ENCODE assay signal across 10 cellular contexts in genomic region chr6:42104807-42105713, GRCh38. TPM values are rescaled to one million over a fixed set of nuclear protein-coding genes. Genes with fewer than 3 reads are reported as not detected.
DNase-seq lines count a peak whose midpoint lies in the region; ATAC-seq and TF ChIP-seq lines count a peak whose summit lies in the region.
"Had no signal": no experiment of that assay in that cellular context is flagged by ENCODE, and none has a peak within 500 bp of the region (broad histone marks: within the 10 kb centered on the region; RNA-seq: fewer than 3 reads in every experiment).

No MANE protein-coding gene starts in this region.

- H3K36me3 Mint-ChIP-seq in endodermal cell (ENCODE audit: low read depth) = peaks cover 37% of the 10 kb centered on the region

- 80 to 84% methylated on average over 17 to 34 of the region's 35 CpGs for WGBS in endodermal cell (ENCODE audit: insufficient coverage in 1 of 2, insufficient read length in 1 of 2), 2 experiments
- WGBS in aorta, 2 donors = 62 to 70% methylated on average over 33 to 35 of the region's 35 CpGs

- no peaks in the 10 kb centered on the region for H3K27me3 ChIP-seq in endodermal cell (ENCODE audit: control insufficient read depth, insufficient read depth, low read length, poor library complexity, severe bottlenecking)
- H3K27me3 ChIP-seq in rectal smooth muscle tissue (ENCODE audit: control insufficient read depth, insufficient read depth, low read length) = peaks cover 4% of the 10 kb centered on the region
- H3K27me3 ChIP-seq in PC-9 (ENCODE audit: insufficient read depth, low read depth) = no peaks in the 10 kb centered on the region
- H3K27me3 ChIP-seq in aorta (ENCODE audit: control insufficient read depth in 1 of 2, insufficient read depth in 2 of 2, low read length in 1 of 2) = no peaks in the 10 kb centered on the region

- no peaks in the 10 kb centered on the region for H3K9me2 ChIP-seq in PC-9 (ENCODE audit: insufficient read depth)

- H3F3A ChIP-seq in PC-9 (ENCODE audit: insufficient read depth, low read depth) = peaks cover 27% of the 10 kb centered on the region

- H3K4me1 ChIP-seq in endodermal cell (ENCODE audit: control insufficient read depth, insufficient read depth, low read length) (no peaks in the 10 kb centered on the region), rectal smooth muscle tissue (ENCODE audit: control insufficient read depth, insufficient read depth, low read length) (peaks cover 3% of the 10 kb centered on the region), PC-9 (replicated peaks; ENCODE audit: insufficient read depth) (peaks cover 21% of the 10 kb centered on the region), aorta (ENCODE audit: control insufficient read depth in 1 of 2, insufficient read depth in 2 of 2, low read length in 2 of 2) (no peaks in the 10 kb centered on the region)
- H3K4me1 ChIP-seq: parathyroid adenoma had no signal

- H3K27ac ChIP-seq in endodermal cell (ENCODE audit: low read depth, low read length) (no peak overlapping the region), rectal smooth muscle tissue (ENCODE audit: low read depth, low read length) (no peak overlapping the region), PC-9 (no peak overlapping the region), aorta (ENCODE audit: low read depth in 1 of 2, low read length in 2 of 2) (no peak overlapping the region)
- H3K27ac ChIP-seq: parathyroid adenoma had no signal

- intact Hi-C loops in PC-9 (cut with micrococcal nuclease; ENCODE audit: unreplicated experiment) (no loop called here), aorta (cut with DNase I) (no loop called here)

- no peak overlapping the region for H3K4me2 ChIP-seq in PC-9

- H3K4me3 ChIP-seq in endodermal cell (ENCODE audit: low read length) = no peak overlapping the region
- H3K4me3 ChIP-seq in rectal smooth muscle tissue (ENCODE audit: low read length) = peak overlapping the region; percentile 52
- H3K4me3 ChIP-seq in PC-9 = no peak overlapping the region
- H3K4me3 ChIP-seq in aorta (ENCODE audit: low read length in 2 of 2) = no peak overlapping the region

- no peak overlapping the region for H3K27ac Mint-ChIP-seq in endodermal cell
- H3K27ac Mint-ChIP-seq: T-helper 1 cell treated with Interleukin-12 subunit alpha and Interleukin-12 subunit beta and Interleukin-4 antibody, amounts not matched to agents 30 μg/mL and 1 μg/mL, for 36 hours had no signal

- H3K9ac ChIP-seq in endodermal cell (ENCODE audit: extremely low read depth, low read length, poor library complexity, severe bottlenecking) (no peak overlapping the region), rectal smooth muscle tissue (ENCODE audit: low read length) (no peak overlapping the region)
- H3K9ac ChIP-seq: parathyroid adenoma had no signal

- DNase-seq in NAMALWA (ENCODE audit: low spot score) (peak; percentile 23), endodermal cell (peak; percentile 74), PC-9 (no peak), aorta (no peak), NCI-H1436 (lab: John Stamatoyannopoulos, UW) (no peak), SW480 (ENCODE audit: low spot score) (no peak)

- BruUV-seq in PC-9 (replicated peaks; lab: Mats Ljungman, UMichigan) = no TSS peak

- POLR2A ChIA-PET in PC-9 (lab: Charles Lee; ENCODE audit: unreplicated experiment) = no interaction called here

- H3K9me3 ChIP-seq in endodermal cell (ENCODE audit: control insufficient read depth, low read length) (no peaks in the 10 kb centered on the region), PC-9 (ENCODE audit: insufficient read depth, low read depth) (no peaks in the 10 kb centered on the region), aorta (ENCODE audit: control insufficient read depth, low read length) (peaks cover 5% of the 10 kb centered on the region)

- H3K4me3 Mint-ChIP-seq in endodermal cell = peak overlapping the region; percentile 48

- H3K27me3 Mint-ChIP-seq in endodermal cell (ENCODE audit: insufficient read depth) = peaks cover 3% of the 10 kb centered on the region

- H3K4me1 Mint-ChIP-seq in endodermal cell = peaks cover 5% of the 10 kb centered on the region

- ATAC-seq in GM18909 (IDR thresholded peaks at IDR 0.05; ENCODE audit: poor library complexity, unreplicated experiment) (peak; percentile 19), aorta (ENCODE audit: low FRiP score) (no peak)

- H2AFZ ChIP-seq in PC-9 = no peak overlapping the region
- H2AFZ ChIP-seq: parathyroid adenoma had no signal

- no peaks in the 10 kb centered on the region for H4K20me1 ChIP-seq in PC-9 (ENCODE audit: insufficient read depth)

- H3K9me3 Mint-ChIP-seq in endodermal cell = no peaks in the 10 kb centered on the region
- H3K9me3 Mint-ChIP-seq: T-helper 1 cell treated with Interleukin-12 subunit alpha and Interleukin-12 subunit beta and Interleukin-4 antibody, amounts not matched to agents 30 μg/mL and 1 μg/mL, for 36 hours had no signal

- H3K79me2 ChIP-seq in PC-9 (ENCODE audit: low read depth) = no peaks in the 10 kb centered on the region; the same call in 1 of the 2 replicates
- H3K79me2 ChIP-seq: parathyroid adenoma had no signal

- H3K36me3 ChIP-seq in endodermal cell (ENCODE audit: control insufficient read depth, insufficient read depth, low read length) (no peaks in the 10 kb centered on the region), rectal smooth muscle tissue (ENCODE audit: control insufficient read depth, insufficient read depth, low read length) (no peaks in the 10 kb centered on the region), PC-9 (ENCODE audit: low read depth) (peaks cover 11% of the 10 kb centered on the region), aorta (ENCODE audit: control insufficient read depth in 1 of 2, insufficient read depth in 2 of 2, low read length in 1 of 2) (no peaks in the 10 kb centered on the region)

- TF ChIP-seq CTCF in endodermal cell (conservative IDR thresholded peaks at IDR 0.05) (peak; percentile 57), PC-9 (conservative IDR thresholded peaks at IDR 0.05) (no peak)

- CTCF ChIA-PET in PC-9 (lab: Charles Lee) = no interaction called here

RNA-seq across cellular contexts. Expression of gene C6orf132, which starts 37.4 kb away (rescaled TPM):
- total RNA-seq in endodermal cell (10 to 100 TPM; 23.4 to 24.4 TPM), PC-9 (2021) (49.8 and 53.9 TPM in 2 replicates), aorta (1 to 10 TPM; 1.7 to 3.1 TPM)
- polyA plus RNA-seq in endodermal cell (2013, experiment 1 of 2) = 3.0 TPM
- polyA plus RNA-seq in endodermal cell (2013, experiment 2 of 2) = 2.0 TPM
- 10 to 100 TPM in 1 of 2 donors, under 1 TPM in 1; 0.51 to 30.7 TPM for polyA plus RNA-seq in aorta

RNA-seq across cellular contexts. Expression of gene TAF8, which starts 54.7 kb away (rescaled TPM):
- total RNA-seq in endodermal cell (10 to 100 TPM; 27.9 to 31.0 TPM), PC-9 (2021) (35.6 and 38.4 TPM in 2 replicates), aorta (10 to 100 TPM; 24.2 to 28.6 TPM)
- polyA plus RNA-seq in endodermal cell (2013, experiment 1 of 2) = 21.5 TPM
- polyA plus RNA-seq in endodermal cell (2013, experiment 2 of 2) = 19.4 TPM
- polyA plus RNA-seq in aorta = 10 to 100 TPM; 14.7 to 15.0 TPM

Comparison
In these comparisons a context has a peak if more than half of its experiments do, and no peak if none do; other contexts are left out.
1. DNase-seq: peak in NAMALWA (single experiment) and endodermal cell (single experiment); none in PC-9 (0 of 2), aorta (0 of 2), NCI-H1436 (single experiment) and SW480 (single experiment).
2. RNA of gene C6orf132, which starts 37.4 kb away (total RNA-seq): 49.8 to 53.9 TPM in PC-9 and 23.4 to 24.4 TPM in endodermal cell; 1.7 to 3.1 TPM in aorta; every median in the first group is over 4 times any median in the second.